ENCODE assay signal across 1 cellular context in the genomic region with DNA sequence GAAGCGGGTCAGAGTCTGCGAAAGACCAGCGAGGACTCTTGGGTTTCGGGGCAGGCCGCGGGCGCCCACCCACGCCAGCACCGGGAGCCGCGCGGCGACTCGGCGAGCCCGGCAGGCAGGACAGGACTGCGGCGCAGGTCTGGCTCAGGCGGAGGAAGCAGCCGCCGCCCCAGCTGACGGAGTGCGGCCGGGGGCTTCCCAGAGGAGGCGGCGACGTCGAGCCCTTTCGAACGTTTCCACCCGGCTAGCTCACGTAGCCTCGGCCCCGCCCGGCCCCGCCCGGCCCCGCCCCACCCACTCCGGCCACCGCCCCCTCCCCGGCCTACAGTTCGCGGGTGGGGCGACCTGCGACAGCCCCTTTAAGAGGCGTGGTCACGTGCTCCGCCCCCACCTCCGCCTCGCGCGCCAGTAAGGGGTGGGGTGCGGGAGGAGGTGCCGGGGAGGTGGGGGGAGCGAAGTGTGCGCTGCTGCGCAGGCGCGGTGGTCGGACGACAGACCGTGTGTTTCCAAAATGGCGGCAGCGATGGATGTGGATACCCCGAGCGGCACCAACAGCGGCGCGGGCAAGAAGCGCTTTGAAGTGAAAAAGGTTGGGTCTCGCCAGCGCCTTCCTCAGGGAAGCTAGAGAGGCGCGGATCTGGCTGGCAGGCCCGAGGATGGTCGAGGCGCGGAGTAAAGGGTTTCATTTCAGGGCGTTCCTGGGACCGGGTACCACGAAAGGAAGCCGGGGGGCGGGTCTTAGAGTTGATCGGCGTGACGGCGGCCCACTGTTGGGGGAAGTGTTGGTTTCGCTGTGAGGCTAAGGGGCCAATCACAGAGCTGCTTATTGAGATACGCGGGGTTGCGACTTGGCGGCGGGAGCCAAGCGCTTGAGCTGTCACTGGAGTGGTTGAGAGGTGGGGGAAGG.
TF ChIP-seq lines count a peak whose summit lies in the region.

A gene (plus strand): TSS at position 491 of the 907 bp plus-strand sequence. CDS start 21 bp downstream, at position 512.

TF ChIP-seq in K562, 482 proteins besides CTCF, POLR2A, EP300 and RAD21 (continued from another document):
- TF ChIP-seq, protein P1, sequence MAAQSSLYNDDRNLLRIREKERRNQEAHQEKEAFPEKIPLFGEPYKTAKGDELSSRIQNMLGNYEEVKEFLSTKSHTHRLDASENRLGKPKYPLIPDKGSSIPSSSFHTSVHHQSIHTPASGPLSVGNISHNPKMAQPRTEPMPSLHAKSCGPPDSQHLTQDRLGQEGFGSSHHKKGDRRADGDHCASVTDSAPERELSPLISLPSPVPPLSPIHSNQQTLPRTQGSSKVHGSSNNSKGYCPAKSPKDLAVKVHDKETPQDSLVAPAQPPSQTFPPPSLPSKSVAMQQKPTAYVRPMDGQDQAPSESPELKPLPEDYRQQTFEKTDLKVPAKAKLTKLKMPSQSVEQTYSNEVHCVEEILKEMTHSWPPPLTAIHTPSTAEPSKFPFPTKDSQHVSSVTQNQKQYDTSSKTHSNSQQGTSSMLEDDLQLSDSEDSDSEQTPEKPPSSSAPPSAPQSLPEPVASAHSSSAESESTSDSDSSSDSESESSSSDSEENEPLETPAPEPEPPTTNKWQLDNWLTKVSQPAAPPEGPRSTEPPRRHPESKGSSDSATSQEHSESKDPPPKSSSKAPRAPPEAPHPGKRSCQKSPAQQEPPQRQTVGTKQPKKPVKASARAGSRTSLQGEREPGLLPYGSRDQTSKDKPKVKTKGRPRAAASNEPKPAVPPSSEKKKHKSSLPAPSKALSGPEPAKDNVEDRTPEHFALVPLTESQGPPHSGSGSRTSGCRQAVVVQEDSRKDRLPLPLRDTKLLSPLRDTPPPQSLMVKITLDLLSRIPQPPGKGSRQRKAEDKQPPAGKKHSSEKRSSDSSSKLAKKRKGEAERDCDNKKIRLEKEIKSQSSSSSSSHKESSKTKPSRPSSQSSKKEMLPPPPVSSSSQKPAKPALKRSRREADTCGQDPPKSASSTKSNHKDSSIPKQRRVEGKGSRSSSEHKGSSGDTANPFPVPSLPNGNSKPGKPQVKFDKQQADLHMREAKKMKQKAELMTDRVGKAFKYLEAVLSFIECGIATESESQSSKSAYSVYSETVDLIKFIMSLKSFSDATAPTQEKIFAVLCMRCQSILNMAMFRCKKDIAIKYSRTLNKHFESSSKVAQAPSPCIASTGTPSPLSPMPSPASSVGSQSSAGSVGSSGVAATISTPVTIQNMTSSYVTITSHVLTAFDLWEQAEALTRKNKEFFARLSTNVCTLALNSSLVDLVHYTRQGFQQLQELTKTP (IDR thresholded peaks at IDR 0.05; ENCODE audit: low read depth in 1 of 2, partially characterized antibody in 2 of 2): peak in 1 of 2 experiments; percentile 77
- TF ChIP-seq STAG1 (CRISPR knock-in tag; IDR thresholded peaks at IDR 0.05; ENCODE audit: borderline replicate concordance) (no peak), WHSC1 (IDR thresholded peaks at IDR 0.05; ENCODE audit: low read length) (no peak), STAT5B (CRISPR knock-in tag; IDR thresholded peaks at IDR 0.05) (no peak), SRF (CRISPR knock-in tag; IDR thresholded peaks at IDR 0.05) (no peak), SMAD4 (CRISPR knock-in tag; conservative IDR thresholded peaks at IDR 0.05) (no peak), MYBL2 (IDR thresholded peaks at IDR 0.05; ENCODE audit: low read depth) (no peak), MYBL2 (CRISPR knock-in tag; IDR thresholded peaks at IDR 0.05; ENCODE audit: borderline replicate concordance) (no peak), CREM (IDR thresholded peaks at IDR 0.05; ENCODE audit: low read depth) (peak; percentile 78), MEIS2 (IDR thresholded peaks at IDR 0.05; ENCODE audit: partially characterized antibody) (peak; percentile 36), NFIC (IDR thresholded peaks at IDR 0.05) (no peak; the same call in 1 of the 2 replicates), SRSF3 (IDR thresholded peaks at IDR 0.05; ENCODE audit: insufficient read depth, low read length) (no peak), ZNF79 (CRISPR knock-in tag; IDR thresholded peaks at IDR 0.05; ENCODE audit: low read depth) (no peak), ZNF57 (CRISPR knock-in tag; IDR thresholded peaks at IDR 0.05) (no peak), PRMT5 (CRISPR knock-in tag; IDR thresholded peaks at IDR 0.05) (no peak), DACH1 (IDR thresholded peaks at IDR 0.05; ENCODE audit: partially characterized antibody) (no peak), BRD4 (IDR thresholded peaks at IDR 0.05) (no peak), ZNF75A (CRISPR knock-in tag; IDR thresholded peaks at IDR 0.05) (no peak), ZZZ3 (IDR thresholded peaks at IDR 0.05) (peak; percentile 60; the same call in 1 of the 2 replicates), NELFE (IDR thresholded peaks at IDR 0.05; ENCODE audit: insufficient read depth, insufficient read length) (no peak), ZSCAN29 (IDR thresholded peaks at IDR 0.05) (no peak), FOXJ2 (tag; IDR thresholded peaks at IDR 0.05) (no peak)
- TF ChIP-seq, protein P2, sequence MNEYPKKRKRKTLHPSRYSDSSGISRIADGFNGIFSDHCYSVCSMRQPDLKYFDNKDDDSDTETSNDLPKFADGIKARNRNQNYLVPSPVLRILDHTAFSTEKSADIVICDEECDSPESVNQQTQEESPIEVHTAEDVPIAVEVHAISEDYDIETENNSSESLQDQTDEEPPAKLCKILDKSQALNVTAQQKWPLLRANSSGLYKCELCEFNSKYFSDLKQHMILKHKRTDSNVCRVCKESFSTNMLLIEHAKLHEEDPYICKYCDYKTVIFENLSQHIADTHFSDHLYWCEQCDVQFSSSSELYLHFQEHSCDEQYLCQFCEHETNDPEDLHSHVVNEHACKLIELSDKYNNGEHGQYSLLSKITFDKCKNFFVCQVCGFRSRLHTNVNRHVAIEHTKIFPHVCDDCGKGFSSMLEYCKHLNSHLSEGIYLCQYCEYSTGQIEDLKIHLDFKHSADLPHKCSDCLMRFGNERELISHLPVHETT (CRISPR knock-in tag; conservative IDR thresholded peaks at IDR 0.05 in 1 of 2, IDR thresholded peaks at IDR 0.05 in 1 of 2): peak in 1 of 2 experiments; percentile 62; a peak in 2 of 4 replicates
- TF ChIP-seq, protein P3, sequence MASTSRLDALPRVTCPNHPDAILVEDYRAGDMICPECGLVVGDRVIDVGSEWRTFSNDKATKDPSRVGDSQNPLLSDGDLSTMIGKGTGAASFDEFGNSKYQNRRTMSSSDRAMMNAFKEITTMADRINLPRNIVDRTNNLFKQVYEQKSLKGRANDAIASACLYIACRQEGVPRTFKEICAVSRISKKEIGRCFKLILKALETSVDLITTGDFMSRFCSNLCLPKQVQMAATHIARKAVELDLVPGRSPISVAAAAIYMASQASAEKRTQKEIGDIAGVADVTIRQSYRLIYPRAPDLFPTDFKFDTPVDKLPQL (IDR thresholded peaks at IDR 0.05; ENCODE audit: extremely low read depth, insufficient read length): no peak
- TF ChIP-seq, protein P4, sequence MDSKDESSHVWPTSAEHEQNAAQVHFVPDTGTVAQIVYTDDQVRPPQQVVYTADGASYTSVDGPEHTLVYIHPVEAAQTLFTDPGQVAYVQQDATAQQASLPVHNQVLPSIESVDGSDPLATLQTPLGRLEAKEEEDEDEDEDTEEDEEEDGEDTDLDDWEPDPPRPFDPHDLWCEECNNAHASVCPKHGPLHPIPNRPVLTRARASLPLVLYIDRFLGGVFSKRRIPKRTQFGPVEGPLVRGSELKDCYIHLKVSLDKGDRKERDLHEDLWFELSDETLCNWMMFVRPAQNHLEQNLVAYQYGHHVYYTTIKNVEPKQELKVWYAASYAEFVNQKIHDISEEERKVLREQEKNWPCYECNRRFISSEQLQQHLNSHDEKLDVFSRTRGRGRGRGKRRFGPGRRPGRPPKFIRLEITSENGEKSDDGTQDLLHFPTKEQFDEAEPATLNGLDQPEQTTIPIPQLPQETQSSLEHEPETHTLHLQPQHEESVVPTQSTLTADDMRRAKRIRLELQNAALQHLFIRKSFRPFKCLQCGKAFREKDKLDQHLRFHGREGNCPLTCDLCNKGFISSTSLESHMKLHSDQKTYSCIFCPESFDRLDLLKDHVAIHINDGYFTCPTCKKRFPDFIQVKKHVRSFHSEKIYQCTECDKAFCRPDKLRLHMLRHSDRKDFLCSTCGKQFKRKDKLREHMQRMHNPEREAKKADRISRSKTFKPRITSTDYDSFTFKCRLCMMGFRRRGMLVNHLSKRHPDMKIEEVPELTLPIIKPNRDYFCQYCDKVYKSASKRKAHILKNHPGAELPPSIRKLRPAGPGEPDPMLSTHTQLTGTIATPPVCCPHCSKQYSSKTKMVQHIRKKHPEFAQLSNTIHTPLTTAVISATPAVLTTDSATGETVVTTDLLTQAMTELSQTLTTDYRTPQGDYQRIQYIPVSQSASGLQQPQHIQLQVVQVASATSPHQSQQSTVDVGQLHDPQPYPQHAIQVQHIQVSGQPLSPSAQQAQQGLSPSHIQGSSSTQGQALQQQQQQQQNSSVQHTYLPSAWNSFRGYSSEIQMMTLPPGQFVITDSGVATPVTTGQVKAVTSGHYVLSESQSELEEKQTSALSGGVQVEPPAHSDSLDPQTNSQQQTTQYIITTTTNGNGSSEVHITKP (IDR thresholded peaks at IDR 0.05; ENCODE audit: partially characterized antibody): no peak
